Comparison of ENCODE assay signal across 3 cellular contexts in the genomic region with DNA sequence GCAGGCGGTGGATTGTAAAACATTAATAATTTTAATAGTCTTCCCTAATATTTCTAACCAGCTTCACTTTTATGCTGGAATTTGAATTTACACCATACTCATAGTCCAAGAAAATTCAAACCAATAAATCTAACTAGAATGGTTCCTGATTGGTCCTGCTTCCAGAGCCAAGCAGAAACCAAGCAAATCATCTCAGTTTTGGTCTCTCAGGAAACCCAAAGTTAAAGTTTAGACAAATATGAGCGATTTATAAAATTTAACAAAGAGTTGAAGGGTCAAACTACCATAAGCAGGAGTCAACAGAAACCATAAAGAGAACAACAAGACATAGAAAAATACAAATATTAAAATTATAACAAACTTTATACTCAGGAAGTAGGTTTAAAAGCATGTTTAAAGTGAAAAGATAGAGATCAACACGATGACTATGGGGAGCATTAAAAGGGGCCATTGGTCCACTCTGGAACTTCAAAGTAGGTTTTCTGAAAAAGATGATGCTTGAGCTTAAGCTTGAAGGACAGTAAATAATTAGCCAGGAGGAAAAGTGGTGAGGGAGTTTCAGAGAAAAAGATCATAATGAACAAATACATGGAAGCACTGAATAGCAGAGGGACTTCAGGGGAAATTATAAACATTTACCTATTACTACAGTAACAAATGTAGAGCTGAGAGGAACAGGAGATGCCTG. TPM values are rescaled to one million over a fixed set of nuclear protein-coding genes. Genes with fewer than 3 reads are reported as not detected.
"Had no signal": no experiment of that assay in that cellular context is flagged by ENCODE, and none has a peak within 500 bp of the region (broad histone marks: within the 10 kb centered on the region; RNA-seq: fewer than 3 reads in every experiment).

No MANE protein-coding gene starts in this region.

RNA-seq across cellular contexts. Expression of gene PRSS3, which starts 13.4 kb away (rescaled TPM):
- total RNA-seq: omental fat pad, smooth muscle cell, urinary bladder had no signal
- polyA plus RNA-seq: smooth muscle cell had no signal
